ENCODE assay signal across 10 cellular contexts in genomic region chr6:42967228-42967627, GRCh38. TPM values are rescaled to one million over a fixed set of nuclear protein-coding genes. Genes with fewer than 3 reads are reported as not detected.
"Had no signal": no experiment of that assay in that cellular context is flagged by ENCODE, and none has a peak within 500 bp of the region (broad histone marks: within the 10 kb centered on the region; RNA-seq: fewer than 3 reads in every experiment).

No MANE protein-coding gene starts in this region.

- H3K9me3 Mint-ChIP-seq: IgD-negative memory B cell had no signal

- H3K27ac Mint-ChIP-seq: IgD-negative memory B cell had no signal

- DNase-seq: GM23248, GOT3, H7, KG1 had no signal

- ATAC-seq: HCT116, HepG2 had no signal

- H3K27ac ChIP-seq: GM23248 had no signal

- H3K9ac ChIP-seq: GM23248 had no signal

- FAIRE-seq: HepG2 had no signal

- H3K4me1 ChIP-seq: HAP-1 had no signal

- H3K4me3 Mint-ChIP-seq: IgD-negative memory B cell had no signal

- H3K9me3 ChIP-seq: HAP-1 had no signal

- H3K4me3 ChIP-seq: GM23248, HAP-1 had no signal

- H3K27me3 Mint-ChIP-seq: IgD-negative memory B cell had no signal

- H2AFZ ChIP-seq: GM23248 had no signal

RNA-seq across cellular contexts. Expression of gene GNMT, which starts 6.7 kb away (rescaled TPM):
- total RNA-seq: GM23248, H4, HT-29 had no signal
- polyA plus RNA-seq: GM23248 had no signal
